Comparison of ENCODE assay signal across 18 cellular contexts in genomic region chr3:118478706-118479276, GRCh38.
"Had no signal": no experiment of that assay in that cellular context is flagged by ENCODE, and none has a peak within 500 bp of the region (broad histone marks: within the 10 kb centered on the region; RNA-seq: fewer than 3 reads in every experiment).

No MANE protein-coding gene starts in this region.

- H3K4me3 Mint-ChIP-seq: activated CD4-positive, alpha-beta T cell treated with anti-CD3 and anti-CD28 coated beads, Interleukin-2, amount 10 ng/mL, durations not matched to agents 24 days and 14 days; activated naive CD4-positive, alpha-beta T cell treated with anti-CD3 and anti-CD28 coated beads, Interleukin-2, amount 10 ng/mL, durations not matched to agents 7 days and 5 days; central memory CD8-positive, alpha-beta T cell; natural killer cell had no signal

- H3K27me3 Mint-ChIP-seq: activated CD4-positive, alpha-beta T cell treated with anti-CD3 and anti-CD28 coated beads, Interleukin-2, amount 10 ng/mL, durations not matched to agents 24 days and 14 days; activated naive CD4-positive, alpha-beta T cell treated with anti-CD3 and anti-CD28 coated beads, Interleukin-2, amount 10 ng/mL, durations not matched to agents 7 days and 5 days; central memory CD8-positive, alpha-beta T cell had no signal

- H3K36me3 Mint-ChIP-seq: activated naive CD4-positive, alpha-beta T cell treated with anti-CD3 and anti-CD28 coated beads, Interleukin-2, amount 10 ng/mL, durations not matched to agents 7 days and 5 days; natural killer cell had no signal

- ATAC-seq: left lobe of liver, natural killer cell, sciatic nerve had no signal

- H3K9me3 Mint-ChIP-seq: activated CD4-positive, alpha-beta T cell treated with anti-CD3 and anti-CD28 coated beads, Interleukin-2, amount 10 ng/mL, durations not matched to agents 24 days and 14 days; activated naive CD4-positive, alpha-beta T cell treated with anti-CD3 and anti-CD28 coated beads, Interleukin-2, amount 10 ng/mL, durations not matched to agents 7 days and 5 days; activated T-helper 2 cell treated with anti-CD3 and anti-CD28 coated beads, Interferon-gamma antibody, Interleukin-2, Interleukin-4, amounts not matched to agents 10 μg/mL and 5 μg/mL and 100 μg/mL, durations not matched to agents 14 hours and 24 hours and 36 hours; central memory CD8-positive, alpha-beta T cell had no signal

- H3K27me3 ChIP-seq: transverse colon had no signal

- H3K4me3 ChIP-seq: prostate gland, transverse colon had no signal

- H3K27ac Mint-ChIP-seq: activated CD4-positive, alpha-beta T cell treated with anti-CD3 and anti-CD28 coated beads, Interleukin-2, amount 10 ng/mL, durations not matched to agents 24 days and 14 days; activated naive CD4-positive, alpha-beta T cell treated with anti-CD3 and anti-CD28 coated beads, Interleukin-2, amount 10 ng/mL, durations not matched to agents 7 days and 5 days; activated T-helper 2 cell treated with anti-CD3 and anti-CD28 coated beads, Interferon-gamma antibody, Interleukin-2, Interleukin-4, amounts not matched to agents 10 μg/mL and 5 μg/mL and 100 μg/mL, durations not matched to agents 14 hours and 24 hours and 36 hours; natural killer cell had no signal

- H3K4me1 ChIP-seq: prostate gland, transverse colon had no signal

- H3K9me3 ChIP-seq: prostate gland, transverse colon had no signal

- H3K36me3 ChIP-seq: prostate gland, transverse colon had no signal

- DNase-seq: activated CD4-positive, alpha-beta T cell treated with anti-CD3 and anti-CD28 coated beads, Interleukin-2, amount 10 ng/mL, durations not matched to agents 24 days and 14 days; activated CD8-positive, alpha-beta memory T cell treated with anti-CD3 and anti-CD28 coated beads for 24 hours; activated naive CD4-positive, alpha-beta T cell treated with anti-CD3 and anti-CD28 coated beads, Interleukin-2, amount 10 ng/mL, durations not matched to agents 7 days and 5 days; cortex of kidney; effector memory CD4-positive, alpha-beta T cell; erythroblast; hypothalamus; natural killer cell; stimulated activated CD4-positive, alpha-beta T cell treated with anti-CD3 and anti-CD28 coated beads, Interleukin-2, amount 100 ng/mL, for 24 hours; stimulated activated naive CD4-positive, alpha-beta T cell; substantia nigra; T-helper 1 cell; transverse colon had no signal

- H3K27ac ChIP-seq: prostate gland, transverse colon had no signal

- H3K4me1 Mint-ChIP-seq: activated CD4-positive, alpha-beta T cell treated with anti-CD3 and anti-CD28 coated beads, Interleukin-2, amount 10 ng/mL, durations not matched to agents 24 days and 14 days; activated naive CD4-positive, alpha-beta T cell treated with anti-CD3 and anti-CD28 coated beads, Interleukin-2, amount 10 ng/mL, durations not matched to agents 7 days and 5 days; central memory CD8-positive, alpha-beta T cell; natural killer cell had no signal
